26 cellular contexts compared by ENCODE assay signal in the genomic region with DNA sequence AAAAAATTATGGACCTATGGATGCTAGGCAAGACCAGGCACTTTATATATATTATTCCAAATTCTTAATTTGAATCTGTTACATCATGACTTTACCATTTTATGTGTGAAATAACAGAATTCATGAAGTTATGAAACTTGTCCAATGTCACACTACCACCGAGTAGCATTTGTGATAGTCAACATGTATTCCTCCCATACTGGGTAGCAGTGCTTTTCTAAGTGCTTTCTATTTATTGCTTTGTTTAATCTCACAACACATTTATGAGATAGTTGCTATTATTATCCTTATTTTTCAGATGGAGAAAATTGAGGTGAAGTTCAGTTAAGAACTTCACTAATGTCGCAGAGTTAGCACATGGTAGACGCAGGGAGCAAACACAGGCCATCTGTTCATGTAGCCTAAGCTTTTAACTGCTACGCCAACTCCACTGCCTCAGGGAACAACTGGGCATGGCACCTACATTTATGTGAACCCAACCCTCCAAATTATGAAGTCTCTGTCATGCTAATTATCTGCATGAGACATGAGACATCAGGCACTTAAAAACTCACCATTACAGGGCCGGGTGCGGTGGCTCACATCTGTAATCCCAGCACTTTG. TPM values are rescaled to one million over a fixed set of nuclear protein-coding genes. Genes with fewer than 3 reads are reported as not detected.
DNase-seq lines count a peak whose midpoint lies in the region; ATAC-seq and TF ChIP-seq lines count a peak whose summit lies in the region.
"Had no signal": no experiment of that assay in that cellular context is flagged by ENCODE, and none has a peak within 500 bp of the region (broad histone marks: within the 10 kb centered on the region; RNA-seq: fewer than 3 reads in every experiment).

No MANE protein-coding gene starts in this region.

- H2AFZ ChIP-seq in SK-N-SH (ENCODE audit: low read depth) = no peak overlapping the region

- DNase-seq in SK-N-SH (peak; percentile 21), NCI-H446 treated with DMSO at 0.1 percent for 48 hours (lab: John Stamatoyannopoulos, UW) (peak; percentile 47), left ventricle myocardium inferior (no peak), SHP77 (lab: John Stamatoyannopoulos, UW) (no peak), GM19240 (ENCODE audit: insufficient read length, low spot score) (no peak), NCI-H2029 treated with DMSO at 0.1 percent for 48 hours (lab: John Stamatoyannopoulos, UW) (no peak)
- DNase-seq: CD4-positive, alpha-beta T cell; DMS79; EL; GDM1; MV-4-11; NCI-H1105; NCI-H1436 treated with DMSO at 0.1 percent for 48 hours; NCI-H187 treated with DMSO at 0.1 percent for 48 hours; NCI-H226; NCI-H510A treated with DMSO at 0.1 percent for 48 hours; NCI-H748 treated with DMSO at 0.1 percent for 48 hours; NK-92 treated with Interleukin-12 subunit alpha and Interleukin-12 subunit beta, amount 100 ng/mL, for 24 hours; PC-3; SW 1271 had no signal

- no peaks in the 10 kb centered on the region for H4K20me1 ChIP-seq in SK-N-SH (ENCODE audit: insufficient read depth)
- H4K20me1 ChIP-seq: BLaER1 treated with 17β-estradiol and CSF1 and Interleukin-3, amounts not matched to agents 10 nM and 100 nM had no signal

- no peak overlapping the region for H3K9ac ChIP-seq in SK-N-SH
- H3K9ac ChIP-seq: BLaER1 treated with 17β-estradiol and CSF1 and Interleukin-3, amounts not matched to agents 10 nM and 100 nM had no signal

- no peak overlapping the region for H3K4me2 ChIP-seq in SK-N-SH
- H3K4me2 ChIP-seq: BLaER1 treated with 17β-estradiol and CSF1 and Interleukin-3, amounts not matched to agents 10 nM and 100 nM had no signal

- H3K4me3 ChIP-seq in SK-N-SH (ENCODE audit: low read depth in 2 of 2, low read length in 1 of 2) (no peak overlapping the region), left ventricle myocardium inferior (peak overlapping the region; percentile 4)
- H3K4me3 ChIP-seq: BLaER1 treated with 17β-estradiol and CSF1 and Interleukin-3, amounts not matched to agents 10 nM and 100 nM; GM12878; K562 had no signal

- H3K79me2 ChIP-seq in SK-N-SH (ENCODE audit: insufficient read depth) = no peaks in the 10 kb centered on the region

- no peaks in the 10 kb centered on the region for H3K36me3 ChIP-seq in SK-N-SH (replicated peaks in 1 of 2; ENCODE audit: control insufficient read depth in 1 of 2, insufficient read depth in 2 of 2, low read length in 1 of 2)
- H3K36me3 ChIP-seq in left ventricle myocardium inferior = no peaks in the 10 kb centered on the region
- H3K36me3 ChIP-seq: BLaER1 treated with 17β-estradiol and CSF1 and Interleukin-3, amounts not matched to agents 10 nM and 100 nM had no signal

- TF ChIP-seq CTCF in SK-N-SH (IDR thresholded peaks at IDR 0.05) (no peak), left ventricle myocardium inferior (IDR thresholded peaks at IDR 0.05; ENCODE audit: borderline replicate concordance) (no peak)

- ATAC-seq in SK-N-SH treated with all-trans-retinoic acid at 6 μM for 48 hours = no peak
- ATAC-seq: GM12878, K562, PC-3 had no signal

- CTCF ChIA-PET in SK-N-SH (lab: Yijun Ruan, JAX) = interaction anchor here (0.9 kb wide), 1 partner anchor 14 kb away, joined by 3 read pairs; no protein-coding TSS in a partner anchor

- H3K9me2 ChIP-seq in SK-N-SH = no peaks in the 10 kb centered on the region

- TF ChIP-seq RAD21 in SK-N-SH (IDR thresholded peaks at IDR 0.05; ENCODE audit: low read length) = no peak

- no peaks in the 10 kb centered on the region for H3F3A ChIP-seq in SK-N-SH (replicated peaks; ENCODE audit: insufficient read depth)

- TF ChIP-seq EP300 in SK-N-SH (IDR thresholded peaks at IDR 0.05; ENCODE audit: borderline replicate concordance in 1 of 2, low read depth in 1 of 2, low read length in 1 of 2) = no peak

- no peak overlapping the region for H3K27ac ChIP-seq in SK-N-SH (ENCODE audit: low read depth in 2 of 2, low read length in 1 of 2)
- peak overlapping the region; percentile 76 for H3K27ac ChIP-seq in left ventricle myocardium inferior (replicated peaks)
- H3K27ac ChIP-seq: BLaER1 treated with 17β-estradiol and CSF1 and Interleukin-3, amounts not matched to agents 10 nM and 100 nM had no signal

- POLR2A ChIA-PET in SK-N-SH (lab: Yijun Ruan, JAX) = no interaction called here

- intact Hi-C loops in left ventricle myocardium inferior (cut with micrococcal nuclease) = no loop called here

- H3K4me1 ChIP-seq in SK-N-SH (ENCODE audit: control insufficient read depth in 1 of 2, insufficient read depth in 2 of 2, low read depth in 1 of 2, low read length in 1 of 2) (peaks cover 0 to 2% of the 10 kb centered on the region in 2 experiments; a peak in 2 of 4 replicates), left ventricle myocardium inferior (peaks cover 83% of the 10 kb centered on the region)

- H3K27me3 ChIP-seq in SK-N-SH (ENCODE audit: insufficient read depth) (no peaks in the 10 kb centered on the region), left ventricle myocardium inferior (ENCODE audit: low read depth) (no peaks in the 10 kb centered on the region)
- H3K27me3 ChIP-seq: BLaER1 treated with 17β-estradiol and CSF1 and Interleukin-3, amounts not matched to agents 10 nM and 100 nM had no signal

- H3K9me3 ChIP-seq in SK-N-SH (no peaks in the 10 kb centered on the region), left ventricle myocardium inferior (replicated peaks) (no peaks in the 10 kb centered on the region)

- WGBS in SK-N-SH (ENCODE audit: low lambda C conversion rate) = 72% methylated on average over 6 of the region's 6 CpGs

TF ChIP-seq in SK-N-SH, 30 proteins besides CTCF, POLR2A, EP300 and RAD21:
- TF ChIP-seq MEF2A (IDR thresholded peaks at IDR 0.05; ENCODE audit: borderline replicate concordance, low read depth) (no peak), RXRA (IDR thresholded peaks at IDR 0.05; ENCODE audit: borderline replicate concordance, low read depth) (no peak), RCOR1 (IDR thresholded peaks at IDR 0.05; ENCODE audit: low read length) (no peak), JUND (IDR thresholded peaks at IDR 0.05) (no peak), CHD2 (IDR thresholded peaks at IDR 0.05; ENCODE audit: low read length, partially characterized antibody) (no peak), ZBTB33 (IDR thresholded peaks at IDR 0.05; ENCODE audit: borderline replicate concordance, low read depth) (no peak)

TF ChIP-seq in SK-N-SH treated with all-trans-retinoic acid at 6 μM for 48 hours, 23 proteins besides CTCF, POLR2A, EP300 and RAD21 (continues in another document):
- TF ChIP-seq, protein P1, sequence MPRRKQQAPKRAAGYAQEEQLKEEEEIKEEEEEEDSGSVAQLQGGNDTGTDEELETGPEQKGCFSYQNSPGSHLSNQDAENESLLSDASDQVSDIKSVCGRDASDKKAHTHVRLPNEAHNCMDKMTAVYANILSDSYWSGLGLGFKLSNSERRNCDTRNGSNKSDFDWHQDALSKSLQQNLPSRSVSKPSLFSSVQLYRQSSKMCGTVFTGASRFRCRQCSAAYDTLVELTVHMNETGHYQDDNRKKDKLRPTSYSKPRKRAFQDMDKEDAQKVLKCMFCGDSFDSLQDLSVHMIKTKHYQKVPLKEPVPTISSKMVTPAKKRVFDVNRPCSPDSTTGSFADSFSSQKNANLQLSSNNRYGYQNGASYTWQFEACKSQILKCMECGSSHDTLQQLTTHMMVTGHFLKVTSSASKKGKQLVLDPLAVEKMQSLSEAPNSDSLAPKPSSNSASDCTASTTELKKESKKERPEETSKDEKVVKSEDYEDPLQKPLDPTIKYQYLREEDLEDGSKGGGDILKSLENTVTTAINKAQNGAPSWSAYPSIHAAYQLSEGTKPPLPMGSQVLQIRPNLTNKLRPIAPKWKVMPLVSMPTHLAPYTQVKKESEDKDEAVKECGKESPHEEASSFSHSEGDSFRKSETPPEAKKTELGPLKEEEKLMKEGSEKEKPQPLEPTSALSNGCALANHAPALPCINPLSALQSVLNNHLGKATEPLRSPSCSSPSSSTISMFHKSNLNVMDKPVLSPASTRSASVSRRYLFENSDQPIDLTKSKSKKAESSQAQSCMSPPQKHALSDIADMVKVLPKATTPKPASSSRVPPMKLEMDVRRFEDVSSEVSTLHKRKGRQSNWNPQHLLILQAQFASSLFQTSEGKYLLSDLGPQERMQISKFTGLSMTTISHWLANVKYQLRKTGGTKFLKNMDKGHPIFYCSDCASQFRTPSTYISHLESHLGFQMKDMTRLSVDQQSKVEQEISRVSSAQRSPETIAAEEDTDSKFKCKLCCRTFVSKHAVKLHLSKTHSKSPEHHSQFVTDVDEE (CRISPR knock-in tag; IDR thresholded peaks at IDR 0.05) = no peak
- TF ChIP-seq, protein P2, sequence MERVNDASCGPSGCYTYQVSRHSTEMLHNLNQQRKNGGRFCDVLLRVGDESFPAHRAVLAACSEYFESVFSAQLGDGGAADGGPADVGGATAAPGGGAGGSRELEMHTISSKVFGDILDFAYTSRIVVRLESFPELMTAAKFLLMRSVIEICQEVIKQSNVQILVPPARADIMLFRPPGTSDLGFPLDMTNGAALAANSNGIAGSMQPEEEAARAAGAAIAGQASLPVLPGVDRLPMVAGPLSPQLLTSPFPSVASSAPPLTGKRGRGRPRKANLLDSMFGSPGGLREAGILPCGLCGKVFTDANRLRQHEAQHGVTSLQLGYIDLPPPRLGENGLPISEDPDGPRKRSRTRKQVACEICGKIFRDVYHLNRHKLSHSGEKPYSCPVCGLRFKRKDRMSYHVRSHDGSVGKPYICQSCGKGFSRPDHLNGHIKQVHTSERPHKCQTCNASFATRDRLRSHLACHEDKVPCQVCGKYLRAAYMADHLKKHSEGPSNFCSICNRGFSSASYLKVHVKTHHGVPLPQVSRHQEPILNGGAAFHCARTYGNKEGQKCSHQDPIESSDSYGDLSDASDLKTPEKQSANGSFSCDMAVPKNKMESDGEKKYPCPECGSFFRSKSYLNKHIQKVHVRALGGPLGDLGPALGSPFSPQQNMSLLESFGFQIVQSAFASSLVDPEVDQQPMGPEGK (CRISPR knock-in tag; IDR thresholded peaks at IDR 0.05; ENCODE audit: borderline replicate concordance) = no peak
- no peak for TF ChIP-seq ISL1 (CRISPR knock-in tag; IDR thresholded peaks at IDR 0.05)
- TF ChIP-seq ZFP3 (CRISPR knock-in tag; IDR thresholded peaks at IDR 0.05) = no peak
- no peak for TF ChIP-seq POU6F1 (CRISPR knock-in tag; IDR thresholded peaks at IDR 0.05; ENCODE audit: borderline replicate concordance, low read depth)

RNA-seq across cellular contexts. Expression of gene GUCY1A1, which starts 20.8 kb away (rescaled TPM):
- polyA plus RNA-seq in SK-N-SH (2012; rRNA removed) = 0.03 and 0.18 TPM in 2 replicates
- polyA plus RNA-seq in SK-N-SH (2012; cell fraction: cytosol; rRNA removed) = 0.08 and 0.25 TPM in 2 replicates
- polyA plus RNA-seq in SK-N-SH (2012; cell fraction: nucleus; rRNA removed) = 0.07 and 0.16 TPM in 2 replicates
- total RNA-seq in left ventricle myocardium inferior = 43.0 TPM
- total RNA-seq: CD4-positive, alpha-beta T cell; K562; LHCN-M2; MCF 10A had no signal
- polyA plus RNA-seq: K562 had no signal

Comparison
In these comparisons a context has a peak if more than half of its experiments do, and no peak if none do; other contexts are left out.
1. DNase-seq: peak in SK-N-SH (single experiment) and NCI-H446 treated with DMSO at 0.1 percent for 48 hours (single experiment); none in left ventricle myocardium inferior (single experiment), SHP77 (0 of 2), GM19240 (single experiment) and NCI-H2029 treated with DMSO at 0.1 percent for 48 hours (single experiment).